20 cellular contexts compared by ENCODE assay signal in genomic region chr14:81311816-81312215, GRCh38.
DNase-seq lines count a peak whose midpoint lies in the region; ATAC-seq, FAIRE-seq and TF ChIP-seq lines count a peak whose summit lies in the region.
"Had no signal": no experiment of that assay in that cellular context is flagged by ENCODE, and none has a peak within 500 bp of the region (broad histone marks: within the 10 kb centered on the region; RNA-seq: fewer than 3 reads in every experiment).

No MANE protein-coding gene starts in this region.

- FAIRE-seq in keratinocyte (lab: Jason Lieb, UNC): peak; percentile 99
- FAIRE-seq: urothelium cell line had no signal

- in situ Hi-C loops in KBM-7 (cut with MboI; ENCODE audit: low pct_unique_long_range_greater_than_20kb, low sequenced_read_pairs): no loop called here

- peak overlapping the region; percentile 89 for H3K4me2 ChIP-seq in keratinocyte (ENCODE audit: control insufficient read depth, extremely low read depth, insufficient read depth, low read depth, low read length)

- H3K4me3 ChIP-seq in keratinocyte (ENCODE audit: control insufficient read depth in 2 of 3, extremely low read depth in 1 of 3, insufficient read depth in 2 of 3, low read depth in 1 of 3, low read length in 3 of 3): peak overlapping the region in 2 of 3 experiments; percentile 21 to 45
- H3K4me3 ChIP-seq: esophagus muscularis mucosa, right atrium auricular region had no signal

- DNase-seq in AG09319 (ENCODE audit: extremely low read depth, low read depth) (peak; percentile 30), NCI-H1694 treated with DMSO at 0.1 percent for 48 hours (lab: John Stamatoyannopoulos, UW) (peak; percentile 90), dermis microvascular lymphatic vessel endothelial cell (ENCODE audit: low read depth in 2 of 2) (peak; percentile 23 to 75), keratinocyte (ENCODE audit: low read depth, low spot score) (peak; percentile 92), KBM-7 (no peak), GM19238 (ENCODE audit: insufficient read length, low spot score) (no peak)
- DNase-seq: ACHN; activated CD4-positive, alpha-beta T cell treated with anti-CD3 and anti-CD28 coated beads, Interleukin-2, amount 10 ng/mL, durations not matched to agents 7 days and 5 days; activated naive CD4-positive, alpha-beta T cell treated with anti-CD3 and anti-CD28 coated beads, Interleukin-2, amount 10 ng/mL, durations not matched to agents 7 days and 5 days; CD8-positive, alpha-beta T cell; HFFc6; kidney glomerular epithelial cell; midbrain; NCI-H187 treated with DMSO at 0.1 percent for 48 hours; NCI-H510A treated with DMSO at 0.1 percent for 48 hours had no signal

- H4K20me1 ChIP-seq in keratinocyte (ENCODE audit: control insufficient read depth, extremely low read depth, insufficient read depth, low read length): no peaks in the 10 kb centered on the region

- no peaks in the 10 kb centered on the region for H3K27me3 ChIP-seq in keratinocyte (ENCODE audit: control insufficient read depth, extremely low read depth, insufficient read depth, low read length)
- H3K27me3 ChIP-seq: esophagus muscularis mucosa, right atrium auricular region had no signal

- peak overlapping the region; percentile 91 for H3K27ac ChIP-seq in keratinocyte (ENCODE audit: control insufficient read depth, insufficient read depth, low read length)
- H3K27ac ChIP-seq: esophagus muscularis mucosa, right atrium auricular region had no signal

- ATAC-seq in GM18505 (IDR thresholded peaks at IDR 0.05; ENCODE audit: unreplicated experiment) (no peak), HG02678 (IDR thresholded peaks at IDR 0.05; ENCODE audit: unreplicated experiment) (no peak)
- ATAC-seq: CD8-positive, alpha-beta T cell had no signal

- peaks cover 0 to 3% of the 10 kb centered on the region in 2 experiments for H3K36me3 ChIP-seq in keratinocyte (ENCODE audit: control insufficient read depth in 2 of 2, extremely low read depth in 1 of 2, insufficient read depth in 2 of 2, low read length in 2 of 2)
- H3K36me3 ChIP-seq: esophagus muscularis mucosa, right atrium auricular region had no signal

- H3K4me1 ChIP-seq in keratinocyte (ENCODE audit: control insufficient read depth, extremely low read depth, insufficient read depth, low read length): peaks cover 59% of the 10 kb centered on the region
- H3K4me1 ChIP-seq: right atrium auricular region had no signal

- peaks cover 71% of the 10 kb centered on the region for H3K79me2 ChIP-seq in keratinocyte (ENCODE audit: control insufficient read depth, insufficient read depth, low read length)

- no peaks in the 10 kb centered on the region for H3K9me3 ChIP-seq in keratinocyte (ENCODE audit: control insufficient read depth, low read depth, low read length)
- H3K9me3 ChIP-seq: esophagus muscularis mucosa, right atrium auricular region had no signal

- H3K9ac ChIP-seq in keratinocyte (ENCODE audit: control insufficient read depth, extremely low read depth, insufficient read depth, low read length): peak overlapping the region; percentile 60

- dilution Hi-C loops in keratinocyte (cut with MboI; ENCODE audit: extremely low pct_ligation_motif_present, low sequenced_read_pairs): no loop called here

- no peak for TF ChIP-seq CTCF in AG09319 (IDR thresholded peaks at IDR 0.05; ENCODE audit: low read depth, low read length)
- no peak for TF ChIP-seq CTCF in keratinocyte (optimal IDR thresholded peaks at IDR 0.05 in 1 of 3, IDR thresholded peaks at IDR 0.05 in 1 of 3, conservative IDR thresholded peaks at IDR 0.05 in 1 of 3; ENCODE audit: extremely low read depth in 1 of 3, insufficient read depth in 2 of 3, low read length in 3 of 3)

- TF ChIP-seq POLR2A in GM18505 (IDR thresholded peaks at IDR 0.05; ENCODE audit: borderline replicate concordance, extremely low read depth, insufficient read depth, insufficient read length): no peak

- H2AFZ ChIP-seq in keratinocyte (ENCODE audit: control insufficient read depth, low read length): no peak overlapping the region

- peaks cover 3% of the 10 kb centered on the region for H3K9me1 ChIP-seq in keratinocyte (ENCODE audit: control insufficient read depth, extremely low read depth, insufficient read depth, low read length)

Comparison
In these comparisons a context has a peak if more than half of its experiments do, and no peak if none do; other contexts are left out.
1. DNase-seq: peak in AG09319 (single experiment), NCI-H1694 treated with DMSO at 0.1 percent for 48 hours (single experiment), dermis microvascular lymphatic vessel endothelial cell (2 of 2) and keratinocyte (single experiment); none in KBM-7 (single experiment) and GM19238 (single experiment).